8 cellular contexts compared by ENCODE assay signal in genomic region chr3:69791919-69792399, GRCh38. TPM values are rescaled to one million over a fixed set of nuclear protein-coding genes. Genes with fewer than 3 reads are reported as not detected.
DNase-seq lines count a peak whose midpoint lies in the region; ATAC-seq and TF ChIP-seq lines count a peak whose summit lies in the region.

No MANE protein-coding gene starts in this region.

- ATAC-seq in left lung: peak; percentile 72
- no peak for ATAC-seq in HG03460 (IDR thresholded peaks at IDR 0.05; ENCODE audit: unreplicated experiment)

- peaks cover 17 to 23% of the 10 kb centered on the region in 2 donors for H3K4me1 ChIP-seq in left lung
- no peaks in the 10 kb centered on the region for H3K4me1 ChIP-seq in effector memory CD4-positive, alpha-beta T cell (ENCODE audit: control insufficient read depth, insufficient read depth, low read length, poor library complexity, severe bottlenecking)

- no peaks in the 10 kb centered on the region for H3K36me3 ChIP-seq in left lung
- no peaks in the 10 kb centered on the region for H3K36me3 ChIP-seq in effector memory CD4-positive, alpha-beta T cell (ENCODE audit: control insufficient read depth, insufficient read depth, low read length)

- H3K4me1 Mint-ChIP-seq in brain: peaks cover 29% of the 10 kb centered on the region

- H3K27ac ChIP-seq in 22Rv1 (no peak overlapping the region), HL-60 (replicated peaks) (no peak overlapping the region), left lung (peak overlapping the region; percentile 43 to 64)
- H3K27ac ChIP-seq in effector memory CD4-positive, alpha-beta T cell (ENCODE audit: insufficient read depth, low read length, poor library complexity, severe bottlenecking): no peak overlapping the region

- H3K4me3 Mint-ChIP-seq in brain: no peak overlapping the region

- H3K27me3 ChIP-seq in HL-60 (ENCODE audit: insufficient read depth, poor library complexity, severe bottlenecking) (no peaks in the 10 kb centered on the region), left lung (no peaks in the 10 kb centered on the region)
- H3K27me3 ChIP-seq in effector memory CD4-positive, alpha-beta T cell (replicated peaks; ENCODE audit: control insufficient read depth, insufficient read depth, low read length, poor library complexity, severe bottlenecking): no peaks in the 10 kb centered on the region

- intact Hi-C loops in left lung (cut with DNase I): loop anchor here in 1 of 2 donors (10.0 kb wide), 1 partner anchor 97 kb away; no protein-coding TSS in a partner anchor

- no peaks in the 10 kb centered on the region for H3K9me3 ChIP-seq in left lung
- no peaks in the 10 kb centered on the region for H3K9me3 ChIP-seq in effector memory CD4-positive, alpha-beta T cell (ENCODE audit: control insufficient read depth, low read length)

- H3K36me3 Mint-ChIP-seq in brain: peaks cover 5% of the 10 kb centered on the region

- peak overlapping the region in 3 of 5 experiments; percentile 8 to 27 (median 25) for H3K27ac Mint-ChIP-seq in brain

- TF ChIP-seq CTCF in 22Rv1 (IDR thresholded peaks at IDR 0.05) (peak; percentile 33), HL-60 (IDR thresholded peaks at IDR 0.05; ENCODE audit: insufficient read depth, low read length) (peak; percentile 25), brain (conservative IDR thresholded peaks at IDR 0.05) (peak; percentile 56 to 65), left lung (IDR thresholded peaks at IDR 0.05) (peak in 1 of 2 donors; percentile 30)

- H3K4me3 ChIP-seq in HL-60 (replicated peaks; ENCODE audit: insufficient read depth, low read length) (no peak overlapping the region), left lung (no peak overlapping the region)
- H3K4me3 ChIP-seq in effector memory CD4-positive, alpha-beta T cell (ENCODE audit: insufficient read depth, low read depth, low read length, poor library complexity, severe bottlenecking): no peak overlapping the region

- no peaks in the 10 kb centered on the region for H3K27me3 Mint-ChIP-seq in brain

- DNase-seq in HL-60 (ENCODE audit: low read depth in 1 of 2, low spot score in 1 of 2): no peak
- DNase-seq in left lung: no peak
- no peak for DNase-seq in stimulated activated naive CD4-positive, alpha-beta T cell treated with Interleukin-2 at 50 U/mL for 16 hours (lab: John Stamatoyannopoulos, UW)
- DNase-seq in effector memory CD4-positive, alpha-beta T cell: no peak
- no peak for DNase-seq in foreskin melanocyte

- H3K9me3 Mint-ChIP-seq in brain: peaks cover 0 to 9% (median 2%) of the 10 kb centered on the region in 5 experiments

RNA-seq across cellular contexts. Expression of gene MITF, which starts 52.7 kb away (rescaled TPM):
- 1.6 TPM for polyA plus RNA-seq in brain (ENCODE audit: insufficient read depth, low read depth, low replicate concordance)
- 10 to 100 TPM; 24.3 to 29.6 TPM for total RNA-seq in left lung

Comparison
In these comparisons a context has a peak if more than half of its experiments do, and no peak if none do; other contexts are left out.
1. H3K27ac ChIP-seq: peak in left lung (2 of 2); none in 22Rv1 (single experiment), HL-60 (single experiment) and effector memory CD4-positive, alpha-beta T cell (single experiment).